Comparison of ENCODE assay signal across 9 cellular contexts in the genomic region with DNA sequence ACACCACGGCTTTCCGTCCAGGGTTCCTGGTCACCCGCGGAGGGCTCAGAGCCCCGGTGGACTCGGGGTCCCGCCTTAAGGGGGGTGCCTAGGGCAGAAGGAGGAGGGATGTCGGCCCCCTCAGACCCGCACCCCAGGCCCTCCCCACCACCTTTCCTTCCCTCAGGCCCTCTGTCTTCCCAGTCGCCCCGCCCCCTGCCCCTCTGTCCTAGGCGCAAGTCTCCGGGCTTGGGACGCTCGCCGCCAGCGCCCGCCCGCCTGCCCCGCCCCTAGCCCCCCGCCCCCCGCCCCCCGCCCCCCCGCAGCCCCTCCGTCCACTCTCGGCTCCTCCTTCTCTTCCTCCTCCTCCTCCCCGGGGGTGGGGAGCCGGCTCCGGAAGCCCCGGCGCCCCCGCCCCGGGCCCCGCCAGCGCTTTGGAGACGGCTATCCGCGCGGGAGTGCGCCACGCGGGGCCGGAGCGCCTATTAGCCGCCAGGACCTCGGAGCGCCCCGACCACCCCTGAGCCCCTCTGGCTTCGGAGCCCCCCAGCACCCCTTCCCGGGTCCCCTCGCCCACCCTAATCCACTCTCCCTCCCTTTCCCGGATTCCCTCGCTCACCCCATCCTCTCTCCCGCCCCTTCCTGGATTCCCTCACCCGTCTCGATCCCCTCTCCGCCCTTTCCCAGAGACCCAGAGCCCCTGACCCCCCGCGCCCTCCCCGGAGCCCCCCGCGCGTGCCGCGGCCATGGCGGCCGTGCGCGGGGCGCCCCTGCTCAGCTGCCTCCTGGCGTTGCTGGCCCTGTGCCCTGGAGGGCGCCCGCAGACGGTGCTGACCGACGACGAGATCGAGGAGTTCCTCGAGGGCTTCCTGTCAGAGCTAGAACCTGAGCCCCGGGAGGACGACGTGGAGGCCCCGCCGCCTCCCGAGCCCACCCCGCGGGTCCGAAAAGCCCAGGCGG. TPM values are rescaled to one million over a fixed set of nuclear protein-coding genes. Genes with fewer than 3 reads are reported as not detected.
DNase-seq lines count a peak whose midpoint lies in the region; ATAC-seq and TF ChIP-seq lines count a peak whose summit lies in the region.
"Had no signal": no experiment of that assay in that cellular context is flagged by ENCODE, and none has a peak within 500 bp of the region (broad histone marks: within the 10 kb centered on the region; RNA-seq: fewer than 3 reads in every experiment).

Gene AEBP1, plus strand, starts transcription at position 405 of the 939 bp plus-strand sequence. Its CDS starts 321 bp downstream, at position 726.

- peaks cover 52% of the 10 kb centered on the region for H3K4me1 ChIP-seq in thymus (ENCODE audit: control insufficient read depth, insufficient read depth, low read length)

- H3K27ac ChIP-seq in RWPE1 (peak within 1 kb of the TSS; percentile 59), dorsolateral prefrontal cortex (peak within 1 kb of the TSS in 46 of 59 donors; percentile 36 to 89 (median 70)), thymus (ENCODE audit: low read depth) (peak within 1 kb of the TSS; percentile 80)
- H3K27ac ChIP-seq: KMS-11 had no signal

- H3K27me3 ChIP-seq in dorsolateral prefrontal cortex: peaks cover 0 to 38% (median 10%) of the 10 kb centered on the region in 45 donors
- no peaks in the 10 kb centered on the region for H3K27me3 ChIP-seq in thymus (ENCODE audit: control insufficient read depth, insufficient read depth)

- peak within 1 kb of the TSS in 56 of 59 donors; percentile 14 to 64 (median 45) for H3K4me3 ChIP-seq in dorsolateral prefrontal cortex
- H3K4me3 ChIP-seq in thymus (ENCODE audit: low read length): peak within 1 kb of the TSS; percentile 87

- peaks cover 13% of the 10 kb centered on the region for H3K27me3 Mint-ChIP-seq in memory B cell

- POLR2A ChIA-PET in RWPE1 (lab: Yijun Ruan, JAX; ENCODE audit: low non-redundant PET): no interaction called here

- no peaks in the 10 kb centered on the region for H3K9me3 Mint-ChIP-seq in memory B cell

- ATAC-seq in memory B cell (ENCODE audit: low read depth) (peak; percentile 66), GM21619 (IDR thresholded peaks at IDR 0.05; ENCODE audit: unreplicated experiment) (no peak), GM18909 (IDR thresholded peaks at IDR 0.05; ENCODE audit: poor library complexity, unreplicated experiment) (no peak), GM18861 (IDR thresholded peaks at IDR 0.05; ENCODE audit: unreplicated experiment) (no peak)

- peak within 1 kb of the TSS; percentile 80 for H3K4me3 Mint-ChIP-seq in memory B cell

- WGBS in thymus: 3% methylated on average over 87 of the region's 89 CpGs

- CTCF ChIA-PET in RWPE1 (lab: Yijun Ruan, JAX): no interaction called here

- H3K36me3 Mint-ChIP-seq in memory B cell: peaks cover 2% of the 10 kb centered on the region

- no peak within 1 kb of the TSS for H3K27ac Mint-ChIP-seq in memory B cell

- no peaks in the 10 kb centered on the region for H3K9me3 ChIP-seq in thymus (ENCODE audit: control insufficient read depth)

- peaks cover 28% of the 10 kb centered on the region for H3K36me3 ChIP-seq in thymus (ENCODE audit: control insufficient read depth, insufficient read depth)

- H3K4me1 Mint-ChIP-seq in memory B cell: peaks cover 20% of the 10 kb centered on the region

- intact Hi-C loops in dorsolateral prefrontal cortex (cut with DNase I): no loop called here

- DNase-seq in EH (ENCODE audit: low read depth) (peak; percentile 70), RWPE1 (ENCODE audit: low spot score) (no peak), dorsolateral prefrontal cortex (no peak), memory B cell (ENCODE audit: low spot score in 2 of 2) (no peak)

- no peak for TF ChIP-seq CTCF in RWPE1 (conservative IDR thresholded peaks at IDR 0.05; ENCODE audit: low read depth)
- no peak for TF ChIP-seq CTCF in dorsolateral prefrontal cortex (IDR thresholded peaks at IDR 0.05 in 54 of 56, conservative IDR thresholded peaks at IDR 0.05 in 2 of 56; ENCODE audit: low read depth in 1 of 56, partially characterized antibody in 56 of 56)

RNA-seq across cellular contexts. Expression of gene AEBP1, which starts in this region (rescaled TPM):
- total RNA-seq in dorsolateral prefrontal cortex: 100 to 1,000 TPM in 5 of 120 experiments, 10 to 100 TPM in 114, 1 to 10 TPM in 1; 9.1 to 175 (median 43.5) TPM
- polyA plus RNA-seq in thymus: 126 TPM
